12 cellular contexts compared by ENCODE assay signal in the genomic region with DNA sequence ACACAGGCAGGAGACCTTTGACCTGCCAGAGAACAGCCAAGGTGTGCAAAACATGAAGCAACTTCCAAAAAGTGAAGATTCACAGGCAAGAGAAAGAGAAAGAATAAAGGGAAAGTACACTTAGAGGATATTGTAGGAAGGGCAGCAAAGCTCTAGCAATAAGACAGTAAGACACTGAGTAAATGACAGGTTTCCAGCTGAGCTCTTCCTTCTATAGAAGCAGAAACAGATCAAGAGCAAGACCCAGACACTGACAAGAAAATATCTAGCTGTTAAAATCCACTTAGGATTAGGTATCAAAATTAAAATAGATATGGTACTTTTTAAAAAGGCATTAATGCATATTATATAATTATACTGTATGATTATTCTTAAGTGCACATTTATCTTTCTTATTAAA.
DNase-seq lines count a peak whose midpoint lies in the region; TF ChIP-seq lines count a peak whose summit lies in the region.
"Had no signal": no experiment of that assay in that cellular context is flagged by ENCODE, and none has a peak within 500 bp of the region (broad histone marks: within the 10 kb centered on the region; RNA-seq: fewer than 3 reads in every experiment).

No MANE protein-coding gene starts in this region.

- H3K9me2 ChIP-seq in neural cell (ENCODE audit: insufficient read depth, low read length) = no peaks in the 10 kb centered on the region

- no peaks in the 10 kb centered on the region for H3K4me1 ChIP-seq in spleen
- H3K4me1 ChIP-seq: BLaER1 treated with 17β-estradiol and CSF1 and Interleukin-3, amounts not matched to agents 10 nM and 100 nM had no signal

- DNase-seq in NCI-H82 treated with DMSO at 0.1 percent for 48 hours (lab: John Stamatoyannopoulos, UW; ENCODE audit: unreplicated experiment) = peak; percentile 5
- no peak for DNase-seq in NCI-H82 (lab: John Stamatoyannopoulos, UW)
- peak; percentile 11 for DNase-seq in RPMI8226
- DNase-seq in AG20443 (ENCODE audit: low spot score) = no peak
- no peak for DNase-seq in spleen
- no peak for DNase-seq in SKM-1 (lab: John Stamatoyannopoulos, UW; ENCODE audit: unreplicated experiment)
- DNase-seq: 8988T; CD4-positive, CD25-positive, alpha-beta regulatory T cell; GOT3; H9 had no signal

- no peaks in the 10 kb centered on the region for H3K27me3 ChIP-seq in neural cell (ENCODE audit: insufficient read depth, low read depth, low read length)
- no peaks in the 10 kb centered on the region for H3K27me3 ChIP-seq in spleen (replicated peaks in 1 of 7)
- H3K27me3 ChIP-seq: BLaER1 treated with 17β-estradiol and CSF1 and Interleukin-3, amounts not matched to agents 10 nM and 100 nM had no signal

- no peaks in the 10 kb centered on the region for H4K20me1 ChIP-seq in neural cell (ENCODE audit: insufficient read depth)
- H4K20me1 ChIP-seq: BLaER1 treated with 17β-estradiol and CSF1 and Interleukin-3, amounts not matched to agents 10 nM and 100 nM had no signal

- TF ChIP-seq CTCF in neural cell (IDR thresholded peaks at IDR 0.05; ENCODE audit: poor library complexity, severe bottlenecking) = no peak
- TF ChIP-seq CTCF in spleen (IDR thresholded peaks at IDR 0.05 in 8 of 11, conservative IDR thresholded peaks at IDR 0.05 in 3 of 11) = no peak

- H3K9me3 ChIP-seq in neural cell (ENCODE audit: low read length) (no peaks in the 10 kb centered on the region), spleen (no peaks in the 10 kb centered on the region)
- H3K9me3 ChIP-seq: BLaER1 treated with 17β-estradiol and CSF1 and Interleukin-3, amounts not matched to agents 10 nM and 100 nM had no signal

- peaks cover 13% of the 10 kb centered on the region for H3F3A ChIP-seq in neural cell (ENCODE audit: insufficient read depth, low read length, poor library complexity, severe bottlenecking)

- no peaks in the 10 kb centered on the region for H3K79me2 ChIP-seq in neural cell (replicated peaks; ENCODE audit: insufficient read depth, low read length)

- intact Hi-C loops in spleen (cut with DNase I; ENCODE audit: low total_unique reads) = no loop called here

- peak; percentile 80 for TF ChIP-seq EP300 in neural cell (conservative IDR thresholded peaks at IDR 0.05; ENCODE audit: poor library complexity, severe bottlenecking)

- H3K9ac ChIP-seq in neural cell (ENCODE audit: low read length) = peak overlapping the region; percentile 15
- H3K9ac ChIP-seq: BLaER1 treated with 17β-estradiol and CSF1 and Interleukin-3, amounts not matched to agents 10 nM and 100 nM had no signal

- H3K36me3 ChIP-seq in neural cell (ENCODE audit: insufficient read depth, low read length) (no peaks in the 10 kb centered on the region), spleen (no peaks in the 10 kb centered on the region)
- H3K36me3 ChIP-seq: BLaER1 treated with 17β-estradiol and CSF1 and Interleukin-3, amounts not matched to agents 10 nM and 100 nM had no signal

- no peak for TF ChIP-seq POLR2A in spleen (IDR thresholded peaks at IDR 0.05)

- peak overlapping the region; percentile 43 for H3K4me3 ChIP-seq in neural cell (ENCODE audit: low read length)
- no peak overlapping the region for H3K4me3 ChIP-seq in spleen
- H3K4me3 ChIP-seq: BLaER1 treated with 17β-estradiol and CSF1 and Interleukin-3, amounts not matched to agents 10 nM and 100 nM had no signal

- no peak overlapping the region for H2AFZ ChIP-seq in neural cell (ENCODE audit: low read depth, low read length)

- peak overlapping the region; percentile 52 for H3K4me2 ChIP-seq in neural cell (ENCODE audit: low read length)
- H3K4me2 ChIP-seq: BLaER1 treated with 17β-estradiol and CSF1 and Interleukin-3, amounts not matched to agents 10 nM and 100 nM had no signal

- TF ChIP-seq RAD21 in neural cell (conservative IDR thresholded peaks at IDR 0.05) = no peak

- H3K27ac ChIP-seq in neural cell (ENCODE audit: low read length) (peak overlapping the region; percentile 40), spleen (no peak overlapping the region)
- H3K27ac ChIP-seq: BLaER1 treated with 17β-estradiol and CSF1 and Interleukin-3, amounts not matched to agents 10 nM and 100 nM had no signal

TF ChIP-seq in neural cell, 6 proteins besides CTCF, POLR2A, EP300 and RAD21:
- TF ChIP-seq SMC3 (conservative IDR thresholded peaks at IDR 0.05; ENCODE audit: poor library complexity) (no peak), TAF1 (IDR thresholded peaks at IDR 0.05; ENCODE audit: low read depth) (no peak), POLR2AphosphoS5 (IDR thresholded peaks at IDR 0.05) (peak; percentile 64), EZH2 (IDR thresholded peaks at IDR 0.05; ENCODE audit: borderline replicate concordance, insufficient read depth, low read length, poor library complexity, severe bottlenecking) (no peak), MXI1 (conservative IDR thresholded peaks at IDR 0.05; ENCODE audit: poor library complexity, severe bottlenecking) (no peak)
- TF ChIP-seq, protein P1, sequence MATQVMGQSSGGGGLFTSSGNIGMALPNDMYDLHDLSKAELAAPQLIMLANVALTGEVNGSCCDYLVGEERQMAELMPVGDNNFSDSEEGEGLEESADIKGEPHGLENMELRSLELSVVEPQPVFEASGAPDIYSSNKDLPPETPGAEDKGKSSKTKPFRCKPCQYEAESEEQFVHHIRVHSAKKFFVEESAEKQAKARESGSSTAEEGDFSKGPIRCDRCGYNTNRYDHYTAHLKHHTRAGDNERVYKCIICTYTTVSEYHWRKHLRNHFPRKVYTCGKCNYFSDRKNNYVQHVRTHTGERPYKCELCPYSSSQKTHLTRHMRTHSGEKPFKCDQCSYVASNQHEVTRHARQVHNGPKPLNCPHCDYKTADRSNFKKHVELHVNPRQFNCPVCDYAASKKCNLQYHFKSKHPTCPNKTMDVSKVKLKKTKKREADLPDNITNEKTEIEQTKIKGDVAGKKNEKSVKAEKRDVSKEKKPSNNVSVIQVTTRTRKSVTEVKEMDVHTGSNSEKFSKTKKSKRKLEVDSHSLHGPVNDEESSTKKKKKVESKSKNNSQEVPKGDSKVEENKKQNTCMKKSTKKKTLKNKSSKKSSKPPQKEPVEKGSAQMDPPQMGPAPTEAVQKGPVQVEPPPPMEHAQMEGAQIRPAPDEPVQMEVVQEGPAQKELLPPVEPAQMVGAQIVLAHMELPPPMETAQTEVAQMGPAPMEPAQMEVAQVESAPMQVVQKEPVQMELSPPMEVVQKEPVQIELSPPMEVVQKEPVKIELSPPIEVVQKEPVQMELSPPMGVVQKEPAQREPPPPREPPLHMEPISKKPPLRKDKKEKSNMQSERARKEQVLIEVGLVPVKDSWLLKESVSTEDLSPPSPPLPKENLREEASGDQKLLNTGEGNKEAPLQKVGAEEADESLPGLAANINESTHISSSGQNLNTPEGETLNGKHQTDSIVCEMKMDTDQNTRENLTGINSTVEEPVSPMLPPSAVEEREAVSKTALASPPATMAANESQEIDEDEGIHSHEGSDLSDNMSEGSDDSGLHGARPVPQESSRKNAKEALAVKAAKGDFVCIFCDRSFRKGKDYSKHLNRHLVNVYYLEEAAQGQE (IDR thresholded peaks at IDR 0.05; ENCODE audit: borderline replicate concordance) = no peak
TF ChIP-seq in neural cell: peak in this region for 1.

Comparison
In these comparisons a context has a peak if more than half of its experiments do, and no peak if none do; other contexts are left out.
1. DNase-seq: peak in NCI-H82 treated with DMSO at 0.1 percent for 48 hours (single experiment) and RPMI8226 (single experiment); none in NCI-H82 (single experiment), AG20443 (single experiment), spleen (single experiment) and SKM-1 (single experiment).